8 cellular contexts compared by ENCODE assay signal in the genomic region with DNA sequence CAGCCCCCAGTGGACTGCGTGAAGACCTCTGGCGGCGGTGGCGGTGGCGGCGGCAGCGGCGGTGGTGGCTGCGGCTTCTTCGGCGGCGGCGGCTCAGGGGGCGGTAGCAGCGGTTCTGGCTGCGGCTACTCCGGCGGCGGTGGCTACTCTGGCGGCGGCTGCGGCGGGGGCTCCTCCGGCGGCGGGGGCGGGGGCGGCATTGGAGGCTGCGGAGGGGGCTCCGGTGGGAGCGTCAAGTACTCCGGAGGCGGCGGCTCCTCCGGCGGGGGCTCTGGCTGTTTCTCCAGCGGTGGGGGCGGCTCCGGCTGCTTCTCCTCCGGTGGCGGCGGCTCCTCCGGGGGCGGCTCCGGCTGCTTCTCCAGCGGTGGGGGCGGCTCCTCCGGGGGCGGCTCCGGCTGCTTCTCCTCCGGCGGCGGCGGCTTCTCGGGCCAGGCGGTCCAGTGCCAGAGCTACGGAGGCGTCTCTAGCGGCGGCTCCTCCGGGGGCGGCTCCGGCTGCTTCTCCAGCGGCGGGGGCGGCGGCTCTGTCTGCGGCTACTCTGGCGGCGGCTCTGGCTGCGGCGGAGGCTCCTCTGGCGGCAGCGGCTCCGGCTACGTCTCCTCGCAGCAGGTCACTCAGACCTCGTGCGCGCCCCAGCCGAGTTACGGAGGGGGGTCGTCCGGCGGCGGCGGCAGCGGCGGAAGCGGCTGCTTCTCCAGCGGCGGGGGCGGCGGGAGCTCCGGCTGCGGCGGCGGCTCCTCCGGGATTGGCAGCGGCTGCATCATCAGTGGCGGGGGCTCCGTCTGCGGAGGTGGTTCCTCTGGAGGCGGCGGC. TPM values are rescaled to one million over a fixed set of nuclear protein-coding genes. Genes with fewer than 3 reads are reported as not detected.
DNase-seq lines count a peak whose midpoint lies in the region; ATAC-seq and TF ChIP-seq lines count a peak whose summit lies in the region.

No MANE protein-coding gene starts in this region.

- H3K36me3 ChIP-seq in A673 (ENCODE audit: insufficient read depth, low read length, poor library complexity, severe bottlenecking) (no peaks in the 10 kb centered on the region), sigmoid colon (no peaks in the 10 kb centered on the region)

- peaks cover 5% of the 10 kb centered on the region for H3K4me1 ChIP-seq in A673 (ENCODE audit: insufficient read depth, low read length, poor library complexity, severe bottlenecking)
- H3K4me1 ChIP-seq in sigmoid colon: peaks cover 0 to 21% (median 16%) of the 10 kb centered on the region in 4 donors

- no peak overlapping the region for H3K27ac ChIP-seq in A673 (ENCODE audit: low read depth, low read length, poor library complexity, severe bottlenecking)
- no peak overlapping the region for H3K27ac ChIP-seq in sigmoid colon

- H3K4me3 ChIP-seq in A673 (ENCODE audit: low read depth, low read length, poor library complexity, severe bottlenecking) (peak overlapping the region; percentile 52), HFF-Myc (replicated peaks; ENCODE audit: low read depth, low read length) (peak overlapping the region; percentile 15; the same call in 1 of the 2 replicates), sigmoid colon (peak overlapping the region; percentile 20 to 54 (median 45))

- no TSS peak for BruUV-seq in A673 (replicated peaks; lab: Mats Ljungman, UMichigan)

- no peak for TF ChIP-seq POLR2A in sigmoid colon (IDR thresholded peaks at IDR 0.05)

- DNase-seq in A673 (ENCODE audit: low spot score) (peak; percentile 41), HFF-Myc (ENCODE audit: extremely low read depth, low read depth) (no peak), head of caudate nucleus (peak in 39 of 42 donors; percentile 9 to 76 (median 40)), sigmoid colon (peak; percentile 69), OCI-M2 (lab: John Stamatoyannopoulos, UW; ENCODE audit: unreplicated experiment) (no peak)
- no peak for DNase-seq in activated T-helper 1 cell treated with anti-CD3 and anti-CD28 coated beads, Interleukin-12 subunit alpha, Interleukin-12 subunit beta, Interleukin-2, Interleukin-4 antibody, amounts not matched to agents 30 ng/mL and 10 ng/mL and 1 ng/mL, durations not matched to agents 14 hours and 24 hours and 36 hours (ENCODE audit: low spot score)

- no peak for TF ChIP-seq EP300 in sigmoid colon (IDR thresholded peaks at IDR 0.05)

- peaks cover 3% of the 10 kb centered on the region for H3K36me3 Mint-ChIP-seq in activated T-helper 1 cell treated with anti-CD3 and anti-CD28 coated beads, Interleukin-12 subunit alpha, Interleukin-12 subunit beta, Interleukin-2, Interleukin-4 antibody, amounts not matched to agents 30 ng/mL and 10 ng/mL and 1 ng/mL, durations not matched to agents 14 hours and 24 hours and 36 hours (ENCODE audit: low read depth)

- intact Hi-C loops in A673 (cut with micrococcal nuclease; ENCODE audit: unreplicated experiment): no loop called here
- intact Hi-C loops in activated T-helper 1 cell treated with anti-CD3 and anti-CD28 coated beads, Interleukin-12 subunit alpha, Interleukin-12 subunit beta, Interleukin-2, Interleukin-4 antibody, amounts not matched to agents 30 ng/mL and 10 ng/mL and 1 ng/mL, durations not matched to agents 14 hours and 24 hours and 36 hours (cut with micrococcal nuclease): no loop called here
- intact Hi-C loops in head of caudate nucleus (cut with DNase I): no loop called here
- intact Hi-C loops in sigmoid colon (cut with DNase I): no loop called here

- CTCF ChIA-PET in A673 (lab: Charles Lee): no interaction called here

- 4 to 7% methylated on average over 105 of the region's 105 CpGs for WGBS in sigmoid colon, 2 donors

- H3K9me3 ChIP-seq in A673 (ENCODE audit: low read depth, low read length, poor library complexity, severe bottlenecking) (no peaks in the 10 kb centered on the region), sigmoid colon (no peaks in the 10 kb centered on the region)

- no peak for ATAC-seq in HG02610 (IDR thresholded peaks at IDR 0.05; ENCODE audit: unreplicated experiment)
- no peak for ATAC-seq in HG02884 (IDR thresholded peaks at IDR 0.05; ENCODE audit: unreplicated experiment)

- no peaks in the 10 kb centered on the region for H3K9me3 Mint-ChIP-seq in activated T-helper 1 cell treated with anti-CD3 and anti-CD28 coated beads, Interleukin-12 subunit alpha, Interleukin-12 subunit beta, Interleukin-2, Interleukin-4 antibody, amounts not matched to agents 30 ng/mL and 10 ng/mL and 1 ng/mL, durations not matched to agents 14 hours and 24 hours and 36 hours

- H3K27me3 ChIP-seq in A673 (replicated peaks; ENCODE audit: insufficient read depth, low read depth, low read length, poor library complexity) (peaks cover 42% of the 10 kb centered on the region), sigmoid colon (peaks cover 20 to 61% (median 38%) of the 10 kb centered on the region in 3 donors)

- peaks cover 60% of the 10 kb centered on the region for H3K27me3 Mint-ChIP-seq in activated T-helper 1 cell treated with anti-CD3 and anti-CD28 coated beads, Interleukin-12 subunit alpha, Interleukin-12 subunit beta, Interleukin-2, Interleukin-4 antibody, amounts not matched to agents 30 ng/mL and 10 ng/mL and 1 ng/mL, durations not matched to agents 14 hours and 24 hours and 36 hours (ENCODE audit: insufficient read depth)

- peak overlapping the region; percentile 15 for H3K4me3 Mint-ChIP-seq in activated T-helper 1 cell treated with anti-CD3 and anti-CD28 coated beads, Interleukin-12 subunit alpha, Interleukin-12 subunit beta, Interleukin-2, Interleukin-4 antibody, amounts not matched to agents 30 ng/mL and 10 ng/mL and 1 ng/mL, durations not matched to agents 14 hours and 24 hours and 36 hours

- H3K27ac Mint-ChIP-seq in activated T-helper 1 cell treated with anti-CD3 and anti-CD28 coated beads, Interleukin-12 subunit alpha, Interleukin-12 subunit beta, Interleukin-2, Interleukin-4 antibody, amounts not matched to agents 30 ng/mL and 10 ng/mL and 1 ng/mL, durations not matched to agents 14 hours and 24 hours and 36 hours: peak overlapping the region; percentile 50

- no peak for TF ChIP-seq CTCF in A673 (conservative IDR thresholded peaks at IDR 0.05; ENCODE audit: low read depth, low read length)
- no peak for TF ChIP-seq CTCF in HFF-Myc (IDR thresholded peaks at IDR 0.05; ENCODE audit: low read depth, low read length, missing control alignments)
- no peak for TF ChIP-seq CTCF in sigmoid colon (IDR thresholded peaks at IDR 0.05)

- POLR2A ChIA-PET in A673 (lab: Charles Lee; ENCODE audit: low non-redundant PET): no interaction called here

- peaks cover 27% of the 10 kb centered on the region for H3K4me1 Mint-ChIP-seq in activated T-helper 1 cell treated with anti-CD3 and anti-CD28 coated beads, Interleukin-12 subunit alpha, Interleukin-12 subunit beta, Interleukin-2, Interleukin-4 antibody, amounts not matched to agents 30 ng/mL and 10 ng/mL and 1 ng/mL, durations not matched to agents 14 hours and 24 hours and 36 hours (ENCODE audit: low read depth)

RNA-seq across cellular contexts. Expression of a gene that starts 1.7 kb away (rescaled TPM):
- total RNA-seq in A673 (2021) (not detected in 2 replicates), sigmoid colon (not detected)
- total RNA-seq in activated T-helper 1 cell treated with anti-CD3 and anti-CD28 coated beads, Interleukin-12 subunit alpha, Interleukin-12 subunit beta, Interleukin-2, Interleukin-4 antibody, amounts not matched to agents 30 ng/mL and 10 ng/mL and 1 ng/mL, durations not matched to agents 14 hours and 24 hours and 36 hours: not detected in 2 replicates
- polyA plus RNA-seq in sigmoid colon: under 1 TPM in 1 of 3 donors, not detected in 2; 0.06 TPM

RNA-seq across cellular contexts. Expression of a gene that starts 43.8 kb away (rescaled TPM):
- total RNA-seq in A673 (2021) (not detected in 2 replicates), sigmoid colon (not detected)
- not detected in 2 replicates for total RNA-seq in activated T-helper 1 cell treated with anti-CD3 and anti-CD28 coated beads, Interleukin-12 subunit alpha, Interleukin-12 subunit beta, Interleukin-2, Interleukin-4 antibody, amounts not matched to agents 30 ng/mL and 10 ng/mL and 1 ng/mL, durations not matched to agents 14 hours and 24 hours and 36 hours
- not detected for polyA plus RNA-seq in sigmoid colon

RNA-seq across cellular contexts. Expression of a gene that starts 51.6 kb away (rescaled TPM):
- not detected in 2 replicates for total RNA-seq in A673 (2021)
- not detected in 2 replicates for total RNA-seq in activated T-helper 1 cell treated with anti-CD3 and anti-CD28 coated beads, Interleukin-12 subunit alpha, Interleukin-12 subunit beta, Interleukin-2, Interleukin-4 antibody, amounts not matched to agents 30 ng/mL and 10 ng/mL and 1 ng/mL, durations not matched to agents 14 hours and 24 hours and 36 hours
- not detected for total RNA-seq in sigmoid colon
- polyA plus RNA-seq in sigmoid colon: under 1 TPM in 1 of 3 donors, not detected in 2; 0.16 TPM

RNA-seq across cellular contexts. Expression of a gene that starts 58.0 kb away (rescaled TPM):
- total RNA-seq in A673 (2021): not detected in 2 replicates
- not detected in 2 replicates for total RNA-seq in activated T-helper 1 cell treated with anti-CD3 and anti-CD28 coated beads, Interleukin-12 subunit alpha, Interleukin-12 subunit beta, Interleukin-2, Interleukin-4 antibody, amounts not matched to agents 30 ng/mL and 10 ng/mL and 1 ng/mL, durations not matched to agents 14 hours and 24 hours and 36 hours
- total RNA-seq in sigmoid colon: not detected
- not detected for polyA plus RNA-seq in sigmoid colon

Comparison
In these comparisons a context has a peak if more than half of its experiments do, and no peak if none do; other contexts are left out.
1. DNase-seq: peak in A673 (single experiment), head of caudate nucleus (39 of 42) and sigmoid colon (single experiment); none in HFF-Myc (single experiment), activated T-helper 1 cell treated with anti-CD3 and anti-CD28 coated beads, Interleukin-12 subunit alpha, Interleukin-12 subunit beta, Interleukin-2, Interleukin-4 antibody, amounts not matched to agents 30 ng/mL and 10 ng/mL and 1 ng/mL, durations not matched to agents 14 hours and 24 hours and 36 hours (single experiment) and OCI-M2 (single experiment).
2. Peak in every context shown above with its lines, with median percentiles within 50 percentile points of each other: H3K4me3 ChIP-seq.